ENCODE assay signal across 30 cellular contexts in the genomic region with DNA sequence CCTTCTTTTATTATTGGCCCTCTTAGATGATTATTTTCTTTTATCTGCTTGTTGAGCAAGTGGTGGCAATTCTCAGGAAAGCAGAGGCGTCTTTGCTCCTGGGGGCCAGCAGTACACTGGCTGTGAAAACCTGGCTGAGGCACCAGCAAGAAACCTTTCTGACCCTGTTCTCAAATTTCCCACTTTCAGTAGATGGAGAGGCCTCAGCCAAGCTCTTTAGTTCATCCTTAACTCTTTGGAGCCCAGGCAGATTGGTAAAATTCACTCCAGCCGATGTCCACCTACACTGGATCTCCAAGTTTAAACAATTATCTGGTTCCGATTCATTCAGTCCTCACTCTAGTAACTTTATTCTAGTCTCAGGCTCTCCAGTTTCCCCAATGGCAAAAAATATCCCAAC.
"Had no signal": no experiment of that assay in that cellular context is flagged by ENCODE, and none has a peak within 500 bp of the region (broad histone marks: within the 10 kb centered on the region; RNA-seq: fewer than 3 reads in every experiment).

No MANE protein-coding gene starts in this region.

- H3K36me3 Mint-ChIP-seq: activated naive CD8-positive, alpha-beta T cell had no signal

- FAIRE-seq: astrocyte, bronchial epithelial cell, colon, endothelial cell of umbilical vein, frontal cortex had no signal

- H3K27me3 Mint-ChIP-seq: activated CD8-positive, alpha-beta T cell treated with anti-CD3 and anti-CD28 coated beads for 36 hours; activated naive CD8-positive, alpha-beta T cell; central memory CD8-positive, alpha-beta T cell had no signal

- H3K36me3 ChIP-seq: brain microvascular endothelial cell, heart left ventricle had no signal

- H3K4me3 Mint-ChIP-seq: activated CD8-positive, alpha-beta T cell treated with anti-CD3 and anti-CD28 coated beads for 36 hours; activated naive CD8-positive, alpha-beta T cell; activated T-cell treated with anti-CD3 and anti-CD28 coated beads, Interleukin-2, amount 50 U/mL, for 4 hours; activated T-helper 17 cell treated with anti-CD3 and anti-CD28 coated beads, Interleukin-2, amount 50 U/mL, for 72 hours; central memory CD8-positive, alpha-beta T cell; effector memory CD8-positive, alpha-beta T cell had no signal

- ATAC-seq: activated CD8-positive, alpha-beta T cell treated with anti-CD3 and anti-CD28 coated beads for 36 hours; activated T-cell treated with anti-CD3 and anti-CD28 coated beads, Interleukin-2, amount 50 U/mL, for 4 hours; activated T-helper 17 cell treated with anti-CD3 and anti-CD28 coated beads, Interleukin-2, amount 50 U/mL, for 72 hours; effector memory CD8-positive, alpha-beta T cell; heart left ventricle had no signal

- H3K4me1 Mint-ChIP-seq: activated T-helper 17 cell treated with anti-CD3 and anti-CD28 coated beads, Interleukin-2, amount 50 U/mL, for 72 hours; central memory CD8-positive, alpha-beta T cell had no signal

- H3K4me1 ChIP-seq: heart left ventricle had no signal

- H3K9me3 Mint-ChIP-seq: activated CD8-positive, alpha-beta T cell treated with anti-CD3 and anti-CD28 coated beads for 36 hours; activated T-cell treated with anti-CD3 and anti-CD28 coated beads, Interleukin-2, amount 50 U/mL, for 4 hours had no signal

- DNase-seq: activated CD4-positive, alpha-beta T cell treated with anti-CD3 and anti-CD28 coated beads for 1 hour; activated CD4-positive, alpha-beta T cell treated with anti-CD3 and anti-CD28 coated beads for 4 hours; activated CD4-positive, alpha-beta T cell treated with anti-CD3 and anti-CD28 coated beads, Interleukin-2, amount 50 U/mL, for 1 hour; activated CD4-positive, alpha-beta T cell treated with anti-CD3 and anti-CD28 coated beads, Interleukin-2, amount 50 U/mL, for 48 hours; activated CD8-positive, alpha-beta memory T cell treated with anti-CD3 and anti-CD28 coated beads for 24 hours; activated CD8-positive, alpha-beta T cell treated with anti-CD3 and anti-CD28 coated beads for 36 hours; activated effector memory CD4-positive, alpha-beta T cell treated with Interleukin-2 at 50 U/mL for 16 hours; activated gamma-delta T cell treated with Interleukin-2 at 50 U/mL for 16 hours; activated naive CD4-positive, alpha-beta T cell treated with anti-CD3 and anti-CD28 coated beads, Interleukin-2, amount 50 U/mL, for 16 hours; activated naive CD4-positive, alpha-beta T cell treated with Interleukin-2 at 50 U/mL for 16 hours; activated T-cell treated with anti-CD3 and anti-CD28 coated beads, Interleukin-2, amount 50 U/mL, for 4 hours; amniotic stem cell; anterior cingulate cortex; brain microvascular endothelial cell; cortex of kidney; dermis blood vessel endothelial cell; effector CD4-positive, alpha-beta T cell; effector memory CD8-positive, alpha-beta T cell; foreskin fibroblast; heart left ventricle; T-helper 2 cell had no signal

- H3K9me3 ChIP-seq: heart left ventricle had no signal

- H3K4me3 ChIP-seq: heart left ventricle had no signal

- H3K27ac Mint-ChIP-seq: activated CD8-positive, alpha-beta T cell treated with anti-CD3 and anti-CD28 coated beads for 36 hours; activated naive CD8-positive, alpha-beta T cell; activated T-helper 17 cell treated with anti-CD3 and anti-CD28 coated beads, Interleukin-2, amount 50 U/mL, for 72 hours; effector memory CD8-positive, alpha-beta T cell had no signal

- H3K27me3 ChIP-seq: brain microvascular endothelial cell, heart left ventricle had no signal

- H3K27ac ChIP-seq: brain microvascular endothelial cell, epithelial cell of prostate, heart left ventricle had no signal
